21 cellular contexts compared by ENCODE assay signal in the genomic region with DNA sequence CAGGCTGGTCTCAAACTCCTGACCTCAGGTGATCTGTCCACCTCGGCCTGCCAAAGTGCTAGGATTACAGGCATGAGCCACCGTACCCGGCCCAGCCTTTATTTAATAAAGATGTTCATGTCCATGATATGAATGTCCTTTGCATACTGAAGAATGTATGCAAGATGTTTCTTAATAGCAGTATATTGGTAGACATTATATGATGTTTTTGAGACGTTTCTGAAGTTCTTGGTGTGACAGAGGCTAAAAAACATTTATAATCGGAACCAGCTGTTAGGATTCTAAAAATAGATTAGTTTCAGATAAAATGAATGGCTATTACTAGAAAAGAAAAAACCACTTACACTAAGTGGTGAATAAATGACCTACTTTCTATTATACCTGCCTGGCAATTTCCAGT. TPM values are rescaled to one million over a fixed set of nuclear protein-coding genes. Genes with fewer than 3 reads are reported as not detected.
"Had no signal": no experiment of that assay in that cellular context is flagged by ENCODE, and none has a peak within 500 bp of the region (broad histone marks: within the 10 kb centered on the region; RNA-seq: fewer than 3 reads in every experiment).

No MANE protein-coding gene starts in this region.

- H3K27me3 ChIP-seq: heart left ventricle had no signal

- H3K4me3 Mint-ChIP-seq: activated naive CD8-positive, alpha-beta T cell; activated T-cell treated with anti-CD3 and anti-CD28 coated beads, Interleukin-2, amount 50 U/mL, for 4 hours; dendritic cell treated with granulocyte-macrophage colony-stimulating factor and Interleukin-4, amounts not matched to agents 40 ng/mL and 50 ng/mL, for 4 days; effector memory CD8-positive, alpha-beta T cell; memory B cell; nephron had no signal

- H3K27me3 Mint-ChIP-seq: activated naive CD8-positive, alpha-beta T cell; dendritic cell treated with granulocyte-macrophage colony-stimulating factor and Interleukin-4, amounts not matched to agents 40 ng/mL and 50 ng/mL, for 4 days; effector memory CD8-positive, alpha-beta T cell; memory B cell had no signal

- H3K36me3 ChIP-seq: prostate gland had no signal

- DNase-seq: activated CD4-positive, alpha-beta T cell treated with anti-CD3 and anti-CD28 coated beads, Interleukin-2, amount 50 U/mL, for 48 hours; activated CD4-positive, CD25-positive, alpha-beta regulatory T cell treated with anti-CD3 and anti-CD28 coated beads, Interleukin-2, amount 50 U/mL, for 72 hours; activated gamma-delta T cell; activated T-cell treated with anti-CD3 and anti-CD28 coated beads, Interleukin-2, amount 50 U/mL, for 4 hours; anterior cingulate cortex; cerebellar nuclear complex; effector memory CD8-positive, alpha-beta T cell; heart left ventricle; islet precursor cell; left ventricle myocardium inferior; stimulated activated naive CD4-positive, alpha-beta T cell; substantia nigra; trophoblast cell had no signal

- ATAC-seq: activated T-cell treated with anti-CD3 and anti-CD28 coated beads, Interleukin-2, amount 50 U/mL, for 4 hours; effector memory CD8-positive, alpha-beta T cell; heart left ventricle; sciatic nerve had no signal

- H3K27ac Mint-ChIP-seq: activated naive CD8-positive, alpha-beta T cell; dendritic cell treated with granulocyte-macrophage colony-stimulating factor and Interleukin-4, amounts not matched to agents 40 ng/mL and 50 ng/mL, for 4 days; memory B cell had no signal

- H3K9me3 ChIP-seq: heart left ventricle, left ventricle myocardium inferior, prostate gland had no signal

- H3K27ac ChIP-seq: heart left ventricle, left ventricle myocardium inferior, prostate gland had no signal

- H3K4me1 ChIP-seq: prostate gland had no signal

- H3K4me1 Mint-ChIP-seq: memory B cell had no signal

- H3K4me3 ChIP-seq: heart left ventricle, left ventricle myocardium inferior, prostate gland had no signal

- H3K9me3 Mint-ChIP-seq: activated T-cell treated with anti-CD3 and anti-CD28 coated beads, Interleukin-2, amount 50 U/mL, for 4 hours; dendritic cell treated with granulocyte-macrophage colony-stimulating factor and Interleukin-4, amounts not matched to agents 40 ng/mL and 50 ng/mL, for 4 days; effector memory CD8-positive, alpha-beta T cell; memory B cell; nephron had no signal

RNA-seq across cellular contexts. Expression of a gene that starts 11.8 kb away (rescaled TPM):
- total RNA-seq: activated T-cell treated with anti-CD3 and anti-CD28 coated beads, Interleukin-2, amount 50 U/mL, for 4 hours; epithelial cell of proximal tubule; heart left ventricle; left ventricle myocardium inferior; omental fat pad; sciatic nerve had no signal
